ENCODE assay signal across 17 cellular contexts in the genomic region with DNA sequence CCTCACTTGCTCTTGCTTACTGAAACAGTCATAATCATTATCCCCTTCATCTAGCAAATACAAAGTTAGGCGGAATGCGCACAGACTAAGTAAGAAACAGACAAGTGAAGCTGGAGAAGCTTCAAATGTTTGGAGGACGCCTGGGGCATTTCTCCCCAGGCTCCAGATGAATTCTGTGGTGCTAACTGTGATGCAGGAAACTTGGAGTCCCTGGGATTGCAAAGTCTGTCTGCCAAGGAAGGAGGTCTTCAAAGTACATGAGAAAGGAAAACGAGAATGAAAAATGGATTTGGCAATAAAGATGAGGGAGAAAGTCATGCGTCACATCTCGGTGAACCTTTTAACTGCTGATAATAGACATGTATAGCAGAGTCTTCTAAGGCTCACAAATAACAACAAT.
"Had no signal": no experiment of that assay in that cellular context is flagged by ENCODE, and none has a peak within 500 bp of the region (broad histone marks: within the 10 kb centered on the region; RNA-seq: fewer than 3 reads in every experiment).

No MANE protein-coding gene starts in this region.

- H3K4me3 Mint-ChIP-seq: mesothelial cell of epicardium had no signal

- H3K36me3 Mint-ChIP-seq: mesothelial cell of epicardium had no signal

- H3K4me1 Mint-ChIP-seq: mesothelial cell of epicardium had no signal

- H3K9me3 Mint-ChIP-seq: mesothelial cell of epicardium had no signal

- H3K27ac ChIP-seq: colonic mucosa, esophagus muscularis mucosa, foreskin keratinocyte, gastroesophageal sphincter, heart right ventricle, left lung, lower lobe of right lung had no signal

- ATAC-seq: foreskin keratinocyte, gastroesophageal sphincter, heart right ventricle, left cardiac atrium, left lung, left ventricle myocardium superior, lower lobe of right lung, mucosa of descending colon had no signal

- DNase-seq: colonic mucosa; dermis blood vessel endothelial cell; dorsolateral prefrontal cortex; effector CD4-positive, alpha-beta T cell; effector memory CD4-positive, alpha-beta T cell; foreskin keratinocyte; glutamatergic neuron; heart right ventricle; left cardiac atrium; left lung; left ventricle myocardium superior; lower lobe of right lung; mesenchymal stem cell; mucosa of descending colon had no signal

- H3K36me3 ChIP-seq: colonic mucosa, esophagus muscularis mucosa, gastroesophageal sphincter, heart right ventricle, left lung, lower lobe of right lung had no signal

- H3K4me3 ChIP-seq: colonic mucosa, dorsolateral prefrontal cortex, esophagus muscularis mucosa, gastroesophageal sphincter, heart right ventricle, left lung, lower lobe of right lung, mucosa of descending colon had no signal

- H3K27ac Mint-ChIP-seq: mesothelial cell of epicardium had no signal

- H3K9me3 ChIP-seq: colonic mucosa, esophagus muscularis mucosa, gastroesophageal sphincter, heart right ventricle, left lung, lower lobe of right lung, mucosa of descending colon had no signal
